Comparison of ENCODE assay signal across 1 cellular context in the genomic region with DNA sequence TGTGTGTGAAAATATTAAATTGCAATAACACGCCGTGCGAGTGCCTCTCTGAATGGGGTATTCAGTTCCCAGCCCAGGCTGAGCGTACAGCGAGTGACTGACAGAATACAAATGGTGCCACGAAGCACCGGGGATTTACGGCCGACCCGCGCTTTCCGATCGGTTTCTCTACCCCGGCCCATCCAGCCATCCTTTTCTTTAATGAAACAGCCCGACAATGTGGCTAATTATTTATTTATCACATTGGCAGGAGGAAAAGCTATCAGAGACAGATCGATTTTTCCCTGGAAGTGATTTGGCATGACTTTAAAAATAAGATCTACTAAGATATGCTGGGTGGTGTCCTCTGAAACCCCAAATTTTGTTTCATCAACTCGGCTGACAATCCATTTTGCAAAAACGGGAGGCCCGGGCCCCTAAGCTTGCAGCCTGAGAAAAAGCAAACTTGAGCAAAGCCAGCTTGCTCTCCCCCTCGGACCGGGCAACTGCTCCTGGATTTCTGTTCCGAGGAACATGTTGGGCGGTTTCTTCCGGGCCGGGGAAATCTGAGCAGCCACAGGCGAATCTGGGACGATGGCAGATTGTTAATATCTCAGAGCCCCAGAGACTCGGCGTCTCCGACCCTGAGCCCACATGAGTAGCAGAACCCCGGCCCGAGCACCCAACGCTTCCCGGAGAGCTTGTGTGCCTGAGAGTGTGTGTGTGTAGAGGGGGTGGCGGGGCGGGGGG.
TF ChIP-seq lines count a peak whose summit lies in the region.

No MANE protein-coding gene starts in this region.

TF ChIP-seq in H1, 55 proteins besides CTCF, POLR2A, EP300 and RAD21:
- no peak for TF ChIP-seq JUND (IDR thresholded peaks at IDR 0.05; ENCODE audit: low read length)
- TF ChIP-seq, protein P1, sequence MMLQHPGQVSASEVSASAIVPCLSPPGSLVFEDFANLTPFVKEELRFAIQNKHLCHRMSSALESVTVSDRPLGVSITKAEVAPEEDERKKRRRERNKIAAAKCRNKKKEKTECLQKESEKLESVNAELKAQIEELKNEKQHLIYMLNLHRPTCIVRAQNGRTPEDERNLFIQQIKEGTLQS (IDR thresholded peaks at IDR 0.05; ENCODE audit: insufficient read depth, low read depth, low read length) = no peak
- TF ChIP-seq CHD1 (IDR thresholded peaks at IDR 0.05; ENCODE audit: low read depth, low read length) = no peak
- TF ChIP-seq TAF1 (IDR thresholded peaks at IDR 0.05; ENCODE audit: low read depth, low read length) = no peak
- TF ChIP-seq SP1 (IDR thresholded peaks at IDR 0.05; ENCODE audit: low read depth, low read length) = no peak
- TF ChIP-seq CREB1 (IDR thresholded peaks at IDR 0.05) = no peak
- TF ChIP-seq CBX8 (IDR thresholded peaks at IDR 0.05; ENCODE audit: borderline replicate concordance, low read depth, low read length) = no peak
- no peak for TF ChIP-seq POU5F1 (IDR thresholded peaks at IDR 0.05; ENCODE audit: low read depth, low read length)
- no peak for TF ChIP-seq RNF2 (IDR thresholded peaks at IDR 0.05; ENCODE audit: borderline replicate concordance, low read depth, low read length, missing control alignments, poor library complexity, severe bottlenecking)
- no peak for TF ChIP-seq SAP30 (IDR thresholded peaks at IDR 0.05; ENCODE audit: insufficient read depth, insufficient replicate concordance, low read length)
- TF ChIP-seq, protein P2, sequence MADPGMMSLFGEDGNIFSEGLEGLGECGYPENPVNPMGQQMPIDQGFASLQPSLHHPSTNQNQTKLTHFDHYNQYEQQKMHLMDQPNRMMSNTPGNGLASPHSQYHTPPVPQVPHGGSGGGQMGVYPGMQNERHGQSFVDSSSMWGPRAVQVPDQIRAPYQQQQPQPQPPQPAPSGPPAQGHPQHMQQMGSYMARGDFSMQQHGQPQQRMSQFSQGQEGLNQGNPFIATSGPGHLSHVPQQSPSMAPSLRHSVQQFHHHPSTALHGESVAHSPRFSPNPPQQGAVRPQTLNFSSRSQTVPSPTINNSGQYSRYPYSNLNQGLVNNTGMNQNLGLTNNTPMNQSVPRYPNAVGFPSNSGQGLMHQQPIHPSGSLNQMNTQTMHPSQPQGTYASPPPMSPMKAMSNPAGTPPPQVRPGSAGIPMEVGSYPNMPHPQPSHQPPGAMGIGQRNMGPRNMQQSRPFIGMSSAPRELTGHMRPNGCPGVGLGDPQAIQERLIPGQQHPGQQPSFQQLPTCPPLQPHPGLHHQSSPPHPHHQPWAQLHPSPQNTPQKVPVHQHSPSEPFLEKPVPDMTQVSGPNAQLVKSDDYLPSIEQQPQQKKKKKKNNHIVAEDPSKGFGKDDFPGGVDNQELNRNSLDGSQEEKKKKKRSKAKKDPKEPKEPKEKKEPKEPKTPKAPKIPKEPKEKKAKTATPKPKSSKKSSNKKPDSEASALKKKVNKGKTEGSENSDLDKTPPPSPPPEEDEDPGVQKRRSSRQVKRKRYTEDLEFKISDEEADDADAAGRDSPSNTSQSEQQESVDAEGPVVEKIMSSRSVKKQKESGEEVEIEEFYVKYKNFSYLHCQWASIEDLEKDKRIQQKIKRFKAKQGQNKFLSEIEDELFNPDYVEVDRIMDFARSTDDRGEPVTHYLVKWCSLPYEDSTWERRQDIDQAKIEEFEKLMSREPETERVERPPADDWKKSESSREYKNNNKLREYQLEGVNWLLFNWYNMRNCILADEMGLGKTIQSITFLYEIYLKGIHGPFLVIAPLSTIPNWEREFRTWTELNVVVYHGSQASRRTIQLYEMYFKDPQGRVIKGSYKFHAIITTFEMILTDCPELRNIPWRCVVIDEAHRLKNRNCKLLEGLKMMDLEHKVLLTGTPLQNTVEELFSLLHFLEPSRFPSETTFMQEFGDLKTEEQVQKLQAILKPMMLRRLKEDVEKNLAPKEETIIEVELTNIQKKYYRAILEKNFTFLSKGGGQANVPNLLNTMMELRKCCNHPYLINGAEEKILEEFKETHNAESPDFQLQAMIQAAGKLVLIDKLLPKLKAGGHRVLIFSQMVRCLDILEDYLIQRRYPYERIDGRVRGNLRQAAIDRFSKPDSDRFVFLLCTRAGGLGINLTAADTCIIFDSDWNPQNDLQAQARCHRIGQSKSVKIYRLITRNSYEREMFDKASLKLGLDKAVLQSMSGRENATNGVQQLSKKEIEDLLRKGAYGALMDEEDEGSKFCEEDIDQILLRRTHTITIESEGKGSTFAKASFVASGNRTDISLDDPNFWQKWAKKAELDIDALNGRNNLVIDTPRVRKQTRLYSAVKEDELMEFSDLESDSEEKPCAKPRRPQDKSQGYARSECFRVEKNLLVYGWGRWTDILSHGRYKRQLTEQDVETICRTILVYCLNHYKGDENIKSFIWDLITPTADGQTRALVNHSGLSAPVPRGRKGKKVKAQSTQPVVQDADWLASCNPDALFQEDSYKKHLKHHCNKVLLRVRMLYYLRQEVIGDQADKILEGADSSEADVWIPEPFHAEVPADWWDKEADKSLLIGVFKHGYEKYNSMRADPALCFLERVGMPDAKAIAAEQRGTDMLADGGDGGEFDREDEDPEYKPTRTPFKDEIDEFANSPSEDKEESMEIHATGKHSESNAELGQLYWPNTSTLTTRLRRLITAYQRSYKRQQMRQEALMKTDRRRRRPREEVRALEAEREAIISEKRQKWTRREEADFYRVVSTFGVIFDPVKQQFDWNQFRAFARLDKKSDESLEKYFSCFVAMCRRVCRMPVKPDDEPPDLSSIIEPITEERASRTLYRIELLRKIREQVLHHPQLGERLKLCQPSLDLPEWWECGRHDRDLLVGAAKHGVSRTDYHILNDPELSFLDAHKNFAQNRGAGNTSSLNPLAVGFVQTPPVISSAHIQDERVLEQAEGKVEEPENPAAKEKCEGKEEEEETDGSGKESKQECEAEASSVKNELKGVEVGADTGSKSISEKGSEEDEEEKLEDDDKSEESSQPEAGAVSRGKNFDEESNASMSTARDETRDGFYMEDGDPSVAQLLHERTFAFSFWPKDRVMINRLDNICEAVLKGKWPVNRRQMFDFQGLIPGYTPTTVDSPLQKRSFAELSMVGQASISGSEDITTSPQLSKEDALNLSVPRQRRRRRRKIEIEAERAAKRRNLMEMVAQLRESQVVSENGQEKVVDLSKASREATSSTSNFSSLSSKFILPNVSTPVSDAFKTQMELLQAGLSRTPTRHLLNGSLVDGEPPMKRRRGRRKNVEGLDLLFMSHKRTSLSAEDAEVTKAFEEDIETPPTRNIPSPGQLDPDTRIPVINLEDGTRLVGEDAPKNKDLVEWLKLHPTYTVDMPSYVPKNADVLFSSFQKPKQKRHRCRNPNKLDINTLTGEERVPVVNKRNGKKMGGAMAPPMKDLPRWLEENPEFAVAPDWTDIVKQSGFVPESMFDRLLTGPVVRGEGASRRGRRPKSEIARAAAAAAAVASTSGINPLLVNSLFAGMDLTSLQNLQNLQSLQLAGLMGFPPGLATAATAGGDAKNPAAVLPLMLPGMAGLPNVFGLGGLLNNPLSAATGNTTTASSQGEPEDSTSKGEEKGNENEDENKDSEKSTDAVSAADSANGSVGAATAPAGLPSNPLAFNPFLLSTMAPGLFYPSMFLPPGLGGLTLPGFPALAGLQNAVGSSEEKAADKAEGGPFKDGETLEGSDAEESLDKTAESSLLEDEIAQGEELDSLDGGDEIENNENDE (IDR thresholded peaks at IDR 0.05; ENCODE audit: insufficient replicate concordance, low read length) = no peak
- TF ChIP-seq RFX5 (IDR thresholded peaks at IDR 0.05; ENCODE audit: borderline replicate concordance, low read depth, low read length) = no peak
- no peak for TF ChIP-seq FOSL1 (IDR thresholded peaks at IDR 0.05; ENCODE audit: insufficient read depth, low read depth, low read length)
- TF ChIP-seq SRF (IDR thresholded peaks at IDR 0.05; ENCODE audit: low read depth, low read length) = no peak
- no peak for TF ChIP-seq SIRT6 (IDR thresholded peaks at IDR 0.05; ENCODE audit: low read length)
- TF ChIP-seq CEBPB (IDR thresholded peaks at IDR 0.05; ENCODE audit: low read depth, low read length) = no peak
- TF ChIP-seq, protein P3, sequence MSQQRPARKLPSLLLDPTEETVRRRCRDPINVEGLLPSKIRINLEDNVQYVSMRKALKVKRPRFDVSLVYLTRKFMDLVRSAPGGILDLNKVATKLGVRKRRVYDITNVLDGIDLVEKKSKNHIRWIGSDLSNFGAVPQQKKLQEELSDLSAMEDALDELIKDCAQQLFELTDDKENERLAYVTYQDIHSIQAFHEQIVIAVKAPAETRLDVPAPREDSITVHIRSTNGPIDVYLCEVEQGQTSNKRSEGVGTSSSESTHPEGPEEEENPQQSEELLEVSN (IDR thresholded peaks at IDR 0.05) = no peak
- TF ChIP-seq RBBP5 (IDR thresholded peaks at IDR 0.05; ENCODE audit: borderline replicate concordance, low read depth, low read length) = no peak
